Comparison of ENCODE assay signal across 1 cellular context in the genomic region with DNA sequence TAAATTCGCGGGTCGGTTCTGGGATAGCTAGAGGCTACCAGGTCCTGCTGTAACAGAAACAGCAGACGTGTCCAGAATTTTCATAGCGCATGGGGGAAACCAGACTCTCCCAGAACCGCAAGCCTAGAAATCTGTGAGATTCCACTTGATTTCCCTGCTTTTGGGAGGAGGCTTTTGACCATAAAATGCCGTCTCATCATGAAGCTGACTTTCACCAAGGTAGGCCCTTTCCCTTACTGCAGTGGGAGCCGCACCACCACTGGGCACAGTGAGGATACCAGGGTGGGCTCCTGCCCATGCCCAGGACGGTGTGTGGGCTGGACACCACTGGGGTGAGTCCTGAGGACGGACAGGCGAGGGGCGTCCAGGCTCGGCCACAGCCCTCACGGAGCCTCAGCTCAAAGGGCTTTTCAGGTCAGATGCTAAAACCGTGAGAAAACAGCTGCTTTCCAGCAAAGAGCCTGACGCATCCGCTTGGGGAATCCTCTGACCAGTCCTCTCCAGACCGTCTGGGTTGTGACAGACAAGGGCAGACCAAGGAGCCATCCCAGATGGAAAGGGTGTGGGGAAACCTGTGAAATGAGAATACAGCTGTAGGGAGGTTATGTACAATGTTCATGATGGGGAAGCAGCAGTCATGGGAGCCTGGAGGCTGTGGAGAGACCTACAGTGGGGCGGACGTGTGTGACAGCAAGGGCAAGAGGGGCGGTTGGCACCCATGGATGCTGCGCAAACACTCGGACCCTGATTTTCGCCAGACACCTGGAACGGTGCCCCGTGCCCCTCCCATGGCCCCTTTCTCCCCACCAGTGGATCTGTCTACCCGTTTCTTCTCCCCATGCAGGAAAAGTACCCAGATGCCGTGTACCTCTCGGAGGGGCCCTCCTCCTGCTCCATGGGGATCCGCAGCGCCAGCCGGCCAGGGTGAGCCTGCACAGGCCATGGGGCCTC.
TF ChIP-seq lines count a peak whose summit lies in the region.

No MANE protein-coding gene starts in this region.

TF ChIP-seq in GM23338, 12 proteins besides CTCF, POLR2A, EP300 and RAD21:
- TF ChIP-seq EZH2phosphoT487 (IDR thresholded peaks at IDR 0.05; ENCODE audit: unreplicated experiment): no peak
- TF ChIP-seq, protein P1, sequence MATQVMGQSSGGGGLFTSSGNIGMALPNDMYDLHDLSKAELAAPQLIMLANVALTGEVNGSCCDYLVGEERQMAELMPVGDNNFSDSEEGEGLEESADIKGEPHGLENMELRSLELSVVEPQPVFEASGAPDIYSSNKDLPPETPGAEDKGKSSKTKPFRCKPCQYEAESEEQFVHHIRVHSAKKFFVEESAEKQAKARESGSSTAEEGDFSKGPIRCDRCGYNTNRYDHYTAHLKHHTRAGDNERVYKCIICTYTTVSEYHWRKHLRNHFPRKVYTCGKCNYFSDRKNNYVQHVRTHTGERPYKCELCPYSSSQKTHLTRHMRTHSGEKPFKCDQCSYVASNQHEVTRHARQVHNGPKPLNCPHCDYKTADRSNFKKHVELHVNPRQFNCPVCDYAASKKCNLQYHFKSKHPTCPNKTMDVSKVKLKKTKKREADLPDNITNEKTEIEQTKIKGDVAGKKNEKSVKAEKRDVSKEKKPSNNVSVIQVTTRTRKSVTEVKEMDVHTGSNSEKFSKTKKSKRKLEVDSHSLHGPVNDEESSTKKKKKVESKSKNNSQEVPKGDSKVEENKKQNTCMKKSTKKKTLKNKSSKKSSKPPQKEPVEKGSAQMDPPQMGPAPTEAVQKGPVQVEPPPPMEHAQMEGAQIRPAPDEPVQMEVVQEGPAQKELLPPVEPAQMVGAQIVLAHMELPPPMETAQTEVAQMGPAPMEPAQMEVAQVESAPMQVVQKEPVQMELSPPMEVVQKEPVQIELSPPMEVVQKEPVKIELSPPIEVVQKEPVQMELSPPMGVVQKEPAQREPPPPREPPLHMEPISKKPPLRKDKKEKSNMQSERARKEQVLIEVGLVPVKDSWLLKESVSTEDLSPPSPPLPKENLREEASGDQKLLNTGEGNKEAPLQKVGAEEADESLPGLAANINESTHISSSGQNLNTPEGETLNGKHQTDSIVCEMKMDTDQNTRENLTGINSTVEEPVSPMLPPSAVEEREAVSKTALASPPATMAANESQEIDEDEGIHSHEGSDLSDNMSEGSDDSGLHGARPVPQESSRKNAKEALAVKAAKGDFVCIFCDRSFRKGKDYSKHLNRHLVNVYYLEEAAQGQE (IDR thresholded peaks at IDR 0.05; ENCODE audit: unreplicated experiment): no peak
